ENCODE assay signal across 15 cellular contexts in the genomic region with DNA sequence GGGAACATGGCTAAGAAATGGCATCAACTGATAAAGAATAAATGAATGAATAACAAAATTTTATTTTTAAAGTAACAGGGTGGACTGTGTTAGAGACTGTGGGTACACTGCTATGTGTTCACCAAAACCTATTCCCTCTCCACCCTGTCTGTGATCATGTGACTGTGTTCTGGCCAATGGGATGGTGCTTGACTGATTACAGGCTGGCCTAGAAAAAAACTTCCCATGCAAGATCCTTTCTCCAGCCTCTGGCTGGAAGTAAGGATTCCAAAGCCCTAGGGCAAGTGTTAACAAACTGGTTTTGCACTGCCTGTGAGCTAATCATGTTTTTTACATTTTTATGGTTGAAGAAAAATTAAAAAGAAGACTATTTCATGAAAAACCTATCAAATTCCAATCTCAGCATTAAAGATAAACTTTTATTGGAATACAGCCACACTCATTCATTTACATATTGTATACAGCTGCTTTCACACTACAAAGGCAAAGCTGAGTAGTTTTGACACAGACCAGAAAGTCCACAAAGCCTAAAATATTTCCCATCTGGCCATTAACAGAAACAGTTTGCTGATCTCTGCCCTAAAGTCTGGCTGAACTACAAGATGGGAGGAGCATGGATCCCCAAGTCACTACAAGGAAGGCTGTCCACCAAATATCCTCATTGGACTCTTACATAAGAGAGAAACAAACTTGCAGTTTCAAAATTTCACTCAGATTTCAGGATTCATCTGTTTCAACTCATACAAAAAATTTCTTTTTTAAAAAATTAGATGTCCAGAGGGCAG.
DNase-seq lines count a peak whose midpoint lies in the region; ATAC-seq, FAIRE-seq and TF ChIP-seq lines count a peak whose summit lies in the region.
"Had no signal": no experiment of that assay in that cellular context is flagged by ENCODE, and none has a peak within 500 bp of the region (broad histone marks: within the 10 kb centered on the region; RNA-seq: fewer than 3 reads in every experiment).

No MANE protein-coding gene starts in this region.

- peak; percentile 13 for FAIRE-seq in astrocyte (lab: Jason Lieb, UNC)

- POLR2A ChIA-PET in Caco-2 (lab: Charles Lee) = no interaction called here

- no peak for ATAC-seq in HG03135 (IDR thresholded peaks at IDR 0.05; ENCODE audit: unreplicated experiment)

- H3K27me3 Mint-ChIP-seq in Caco-2 (ENCODE audit: insufficient read depth, unreplicated experiment) (no peaks in the 10 kb centered on the region), astrocyte (ENCODE audit: low read depth, unreplicated experiment) (peaks cover 5% of the 10 kb centered on the region)
- H3K27me3 Mint-ChIP-seq: activated naive CD4-positive, alpha-beta T cell treated with anti-CD3 and anti-CD28 coated beads, Interleukin-2, amount 50 U/mL, for 24 hours had no signal

- H3K4me2 ChIP-seq in KMS-11 (peak overlapping the region; percentile 36), astrocyte (ENCODE audit: low read length) (no peak overlapping the region)
- H3K4me2 ChIP-seq: BLaER1 had no signal

- BruUV-seq in Caco-2 (replicated peaks; lab: Mats Ljungman, UMichigan) = no TSS peak

- H3K36me3 ChIP-seq in Caco-2 (ENCODE audit: control insufficient read depth, insufficient read depth, low read length) (no peaks in the 10 kb centered on the region), KMS-11 (ENCODE audit: insufficient read depth) (no peaks in the 10 kb centered on the region), astrocyte (ENCODE audit: insufficient read depth, low read length) (no peaks in the 10 kb centered on the region)
- H3K36me3 ChIP-seq: BLaER1, cardiac muscle cell, Peyer's patch, uterus had no signal

- no peak overlapping the region for H3K27ac Mint-ChIP-seq in Caco-2 (ENCODE audit: unreplicated experiment)
- H3K27ac Mint-ChIP-seq in astrocyte (ENCODE audit: unreplicated experiment) = no peak overlapping the region
- H3K27ac Mint-ChIP-seq: activated naive CD4-positive, alpha-beta T cell treated with anti-CD3 and anti-CD28 coated beads, Interleukin-2, amount 50 U/mL, for 24 hours; T-helper 1 cell treated with Interleukin-12 subunit alpha and Interleukin-12 subunit beta and Interleukin-4 antibody, amounts not matched to agents 30 μg/mL and 1 μg/mL, for 36 hours had no signal

- H3K4me3 ChIP-seq in Caco-2 (ENCODE audit: low read depth, low read length) (no peak overlapping the region), KMS-11 (IDR thresholded peaks at IDR 0.05; ENCODE audit: insufficient read depth, low read depth, low read length) (no peak overlapping the region), astrocyte (ENCODE audit: insufficient read depth, low read depth, low read length) (no peak overlapping the region)
- H3K4me3 ChIP-seq: BLaER1, cardiac muscle cell, Peyer's patch, uterus had no signal

- CTCF ChIA-PET in Caco-2 (lab: Charles Lee) = interaction anchor here (1.4 to 1.6 kb wide), 2 partner anchors 71 to 389 kb away, joined by 5 read pairs; no protein-coding TSS in a partner anchor

- DNase-seq in Caco-2 (peak; percentile 17 to 44), astrocyte (ENCODE audit: low read depth) (no peak), iPS-NIHi7 (ENCODE audit: extremely low spot score) (peak; percentile 51), GDM1 (lab: John Stamatoyannopoulos, UW) (no peak)
- DNase-seq in stimulated activated CD4-positive, alpha-beta T cell treated with anti-CD3 and anti-CD28 coated beads, Interleukin-12 subunit alpha, Interleukin-12 subunit beta, amount 100 ng/mL, for 4 hours = no peak
- DNase-seq in activated CD4-positive, CD25-positive, alpha-beta regulatory T cell treated with anti-CD3 and anti-CD28 coated beads, Interleukin-2, amount 50 U/mL, for 72 hours = no peak
- DNase-seq: Peyer's patch; stimulated activated naive CD4-positive, alpha-beta T cell treated with Interleukin-2 at 50 U/mL for 16 hours had no signal

- peak overlapping the region; percentile 55 for H2AFZ ChIP-seq in KMS-11 (ENCODE audit: low read depth)
- H2AFZ ChIP-seq in astrocyte (ENCODE audit: low read depth, low read length) = no peak overlapping the region

- no peaks in the 10 kb centered on the region for H3K9me3 Mint-ChIP-seq in Caco-2 (ENCODE audit: unreplicated experiment)
- H3K9me3 Mint-ChIP-seq in astrocyte (ENCODE audit: unreplicated experiment) = no peaks in the 10 kb centered on the region
- H3K9me3 Mint-ChIP-seq: activated naive CD4-positive, alpha-beta T cell treated with anti-CD3 and anti-CD28 coated beads, Interleukin-2, amount 50 U/mL, for 24 hours; T-helper 1 cell treated with Interleukin-12 subunit alpha and Interleukin-12 subunit beta and Interleukin-4 antibody, amounts not matched to agents 30 μg/mL and 1 μg/mL, for 36 hours had no signal

- H3K4me3 Mint-ChIP-seq in Caco-2 (ENCODE audit: unreplicated experiment) = no peak overlapping the region
- H3K4me3 Mint-ChIP-seq in astrocyte (ENCODE audit: unreplicated experiment) = no peak overlapping the region
- H3K4me3 Mint-ChIP-seq: activated naive CD4-positive, alpha-beta T cell treated with anti-CD3 and anti-CD28 coated beads, Interleukin-2, amount 50 U/mL, for 24 hours; T-helper 1 cell treated with Interleukin-12 subunit alpha and Interleukin-12 subunit beta and Interleukin-4 antibody, amounts not matched to agents 30 μg/mL and 1 μg/mL, for 36 hours had no signal

- H4K20me1 ChIP-seq in KMS-11 (ENCODE audit: insufficient read depth) (no peaks in the 10 kb centered on the region), astrocyte (ENCODE audit: insufficient read depth, low read length) (no peaks in the 10 kb centered on the region)

- H3K36me3 Mint-ChIP-seq in Caco-2 (ENCODE audit: insufficient read depth, unreplicated experiment) (no peaks in the 10 kb centered on the region), astrocyte (ENCODE audit: low read depth, unreplicated experiment) (no peaks in the 10 kb centered on the region)
- H3K36me3 Mint-ChIP-seq: activated naive CD4-positive, alpha-beta T cell treated with anti-CD3 and anti-CD28 coated beads, Interleukin-2, amount 50 U/mL, for 24 hours had no signal

- H3K4me1 ChIP-seq in Caco-2 = peaks cover 27% of the 10 kb centered on the region
- H3K4me1 ChIP-seq in KMS-11 (ENCODE audit: low read depth, poor library complexity, severe bottlenecking) = peaks cover 11% of the 10 kb centered on the region
- H3K4me1 ChIP-seq in astrocyte (ENCODE audit: insufficient read depth, low read length) = no peaks in the 10 kb centered on the region
- H3K4me1 ChIP-seq: BLaER1, Peyer's patch, uterus had no signal

- no peaks in the 10 kb centered on the region for H3K9me3 ChIP-seq in Caco-2
- no peaks in the 10 kb centered on the region for H3K9me3 ChIP-seq in astrocyte (ENCODE audit: insufficient read depth, low read depth, low read length)
- H3K9me3 ChIP-seq: BLaER1, Peyer's patch, uterus had no signal

- TF ChIP-seq CTCF in Caco-2 (IDR thresholded peaks at IDR 0.05; ENCODE audit: insufficient read depth in 1 of 2, low read depth in 1 of 2, low read length in 1 of 2, severe bottlenecking in 1 of 2, unreplicated experiment in 1 of 2) (no peak), KMS-11 (conservative IDR thresholded peaks at IDR 0.05; ENCODE audit: low read depth, low read length) (no peak), astrocyte (IDR thresholded peaks at IDR 0.05; ENCODE audit: insufficient read depth, low read depth, low read length) (no peak)

- H3K4me1 Mint-ChIP-seq in Caco-2 (ENCODE audit: low read depth, unreplicated experiment) (no peaks in the 10 kb centered on the region), astrocyte (ENCODE audit: low read depth, unreplicated experiment) (no peaks in the 10 kb centered on the region)
- H3K4me1 Mint-ChIP-seq: activated naive CD4-positive, alpha-beta T cell treated with anti-CD3 and anti-CD28 coated beads, Interleukin-2, amount 50 U/mL, for 24 hours had no signal

- H3K79me2 ChIP-seq in KMS-11 (ENCODE audit: insufficient read depth, low read depth) = no peaks in the 10 kb centered on the region
- no peaks in the 10 kb centered on the region for H3K79me2 ChIP-seq in astrocyte (ENCODE audit: insufficient read depth, low read length)

- H3K27ac ChIP-seq in KMS-11 (no peak overlapping the region), astrocyte (ENCODE audit: low read depth, low read length) (no peak overlapping the region)
- H3K27ac ChIP-seq: BLaER1, cardiac muscle cell, Peyer's patch had no signal

- intact Hi-C loops in Caco-2 (cut with micrococcal nuclease; ENCODE audit: unreplicated experiment) = loop anchor here (1.0 to 2.0 kb wide), 5 partner anchors 192 to 376 kb away; a partner anchor contains a TSS

- H3K9ac ChIP-seq in KMS-11 (no peak overlapping the region), astrocyte (ENCODE audit: low read length) (no peak overlapping the region)
- H3K9ac ChIP-seq: BLaER1 had no signal

- H3K27me3 ChIP-seq in Caco-2 (replicated peaks; ENCODE audit: control insufficient read depth, insufficient read depth, low read length) (no peaks in the 10 kb centered on the region), KMS-11 (ENCODE audit: insufficient read depth, low read depth) (no peaks in the 10 kb centered on the region), astrocyte (ENCODE audit: insufficient read depth, low read length) (no peaks in the 10 kb centered on the region)
- H3K27me3 ChIP-seq: cardiac muscle cell, Peyer's patch, uterus had no signal

Comparison
In these comparisons a context has a peak if more than half of its experiments do, and no peak if none do; other contexts are left out.
1. DNase-seq: peak in Caco-2 (2 of 2) and iPS-NIHi7 (single experiment); none in astrocyte (single experiment), stimulated activated CD4-positive, alpha-beta T cell treated with anti-CD3 and anti-CD28 coated beads, Interleukin-12 subunit alpha, Interleukin-12 subunit beta, amount 100 ng/mL, for 4 hours (single experiment), GDM1 (single experiment) and activated CD4-positive, CD25-positive, alpha-beta regulatory T cell treated with anti-CD3 and anti-CD28 coated beads, Interleukin-2, amount 50 U/mL, for 72 hours (single experiment).